8 cellular contexts compared by ENCODE assay signal in the genomic region with DNA sequence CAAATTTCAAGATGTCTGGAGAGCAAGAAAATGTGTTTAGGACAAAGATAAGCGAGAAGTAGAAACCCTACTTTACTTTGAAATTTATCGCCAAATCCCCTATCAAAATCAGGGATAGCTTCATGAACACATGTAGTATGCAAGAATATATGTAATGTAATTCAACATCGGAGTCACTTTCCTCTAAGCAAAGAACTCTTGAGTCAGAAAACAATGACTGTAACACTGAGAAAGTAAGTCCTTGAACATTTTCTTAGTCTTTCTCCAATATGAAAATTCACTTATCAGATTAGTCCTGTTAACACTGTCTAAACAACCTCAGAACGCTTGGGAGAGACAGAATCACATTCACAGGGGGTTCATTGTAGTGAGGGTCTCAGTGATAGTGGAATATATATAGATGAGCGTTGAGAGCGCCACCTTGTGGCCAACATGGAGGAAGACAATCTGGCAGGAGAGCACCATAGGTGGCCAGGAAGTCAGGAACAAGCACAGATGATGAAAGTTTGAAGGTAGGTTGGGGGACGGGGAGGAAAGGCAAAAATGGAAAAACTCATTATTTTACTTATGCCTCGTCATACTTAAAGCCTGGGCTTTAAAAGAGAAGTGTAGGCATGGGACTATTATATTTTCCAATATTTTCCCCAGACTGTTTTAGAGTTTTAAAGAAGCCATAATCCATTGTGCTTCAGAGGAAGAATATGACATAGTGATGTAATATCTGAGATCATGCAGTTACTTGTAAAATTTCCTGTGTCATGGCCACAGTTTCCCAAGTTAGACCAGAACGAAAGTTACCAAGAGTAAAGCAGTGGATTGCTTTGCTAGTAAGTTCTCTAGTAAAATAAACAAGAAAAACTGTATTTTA.
DNase-seq lines count a peak whose midpoint lies in the region; ATAC-seq and TF ChIP-seq lines count a peak whose summit lies in the region.

No MANE protein-coding gene starts in this region.

- H3K27ac Mint-ChIP-seq in activated CD4-positive, alpha-beta memory T cell treated with anti-CD3 and anti-CD28 coated beads for 36 hours, result no peak overlapping the region

- H3K9ac ChIP-seq in parathyroid adenoma, result no peak overlapping the region

- no peak overlapping the region for H3K4me2 ChIP-seq in parathyroid adenoma (ENCODE audit: low read length)

- no peaks in the 10 kb centered on the region for H3K4me1 Mint-ChIP-seq in activated CD4-positive, alpha-beta memory T cell treated with anti-CD3 and anti-CD28 coated beads for 36 hours (ENCODE audit: low read depth)

- H3K4me1 ChIP-seq in parathyroid adenoma, result no peaks in the 10 kb centered on the region

- peak; percentile 82 for TF ChIP-seq CTCF in fibroblast of villous mesenchyme (IDR thresholded peaks at IDR 0.05; ENCODE audit: insufficient read depth, low read depth, low read length)
- peak; percentile 47 for TF ChIP-seq CTCF in parathyroid adenoma (IDR thresholded peaks at IDR 0.05)

- no peaks in the 10 kb centered on the region for H3K79me2 ChIP-seq in parathyroid adenoma

- no peaks in the 10 kb centered on the region for H3K9me3 ChIP-seq in parathyroid adenoma (ENCODE audit: control insufficient read depth, low read length)

- DNase-seq in COLO829 (ENCODE audit: low spot score), result peak; percentile 74
- peak; percentile 72 for DNase-seq in NCI-H2227 treated with DMSO at 0.1 percent for 48 hours (lab: John Stamatoyannopoulos, UW)
- DNase-seq in activated CD4-positive, alpha-beta memory T cell treated with anti-CD3 and anti-CD28 coated beads for 36 hours, result peak; percentile 21
- peak; percentile 70 for DNase-seq in fibroblast of villous mesenchyme (ENCODE audit: low read depth)
- no peak for DNase-seq in posterior vena cava (ENCODE audit: low spot score)

- POLR2A ChIA-PET in activated CD4-positive, alpha-beta memory T cell treated with anti-CD3 and anti-CD28 coated beads for 36 hours (lab: Charles Lee), result no interaction called here

- H3K4me3 ChIP-seq in fibroblast of villous mesenchyme (ENCODE audit: low read depth, low read length) (no peak overlapping the region), parathyroid adenoma (ENCODE audit: low read depth, low read length) (no peak overlapping the region)

- ATAC-seq in GM19043 (IDR thresholded peaks at IDR 0.05; ENCODE audit: low read depth, unreplicated experiment) (peak; percentile 95), HG03139 (IDR thresholded peaks at IDR 0.05; ENCODE audit: unreplicated experiment) (peak; percentile 88)

- no peaks in the 10 kb centered on the region for H3K27me3 Mint-ChIP-seq in activated CD4-positive, alpha-beta memory T cell treated with anti-CD3 and anti-CD28 coated beads for 36 hours

- no peaks in the 10 kb centered on the region for H3K36me3 ChIP-seq in parathyroid adenoma (ENCODE audit: control insufficient read depth, insufficient read depth, low read length)

- peaks cover 19% of the 10 kb centered on the region for H3K9me3 Mint-ChIP-seq in activated CD4-positive, alpha-beta memory T cell treated with anti-CD3 and anti-CD28 coated beads for 36 hours

- intact Hi-C loops in activated CD4-positive, alpha-beta memory T cell treated with anti-CD3 and anti-CD28 coated beads for 36 hours (cut with micrococcal nuclease), result loop anchor here (2.0 to 10.0 kb wide), 3 partner anchors 64 to 1998 kb away; no protein-coding TSS in a partner anchor
- intact Hi-C loops in posterior vena cava (cut with DNase I), result no loop called here

- H3K36me3 Mint-ChIP-seq in activated CD4-positive, alpha-beta memory T cell treated with anti-CD3 and anti-CD28 coated beads for 36 hours, result no peaks in the 10 kb centered on the region

- no peaks in the 10 kb centered on the region for H3K27me3 ChIP-seq in parathyroid adenoma (ENCODE audit: control insufficient read depth, insufficient read depth, low read length)

- CTCF ChIA-PET in activated CD4-positive, alpha-beta memory T cell treated with anti-CD3 and anti-CD28 coated beads for 36 hours (lab: Charles Lee), result interaction anchor here (1.0 kb wide), 1 partner anchor 10 kb away, joined by 3 read pairs; no protein-coding TSS in a partner anchor

- H3K4me3 Mint-ChIP-seq in activated CD4-positive, alpha-beta memory T cell treated with anti-CD3 and anti-CD28 coated beads for 36 hours, result no peak overlapping the region

- no peak overlapping the region for H3K27ac ChIP-seq in parathyroid adenoma

- no peak overlapping the region for H2AFZ ChIP-seq in parathyroid adenoma
